18 cellular contexts compared by ENCODE assay signal in the genomic region with DNA sequence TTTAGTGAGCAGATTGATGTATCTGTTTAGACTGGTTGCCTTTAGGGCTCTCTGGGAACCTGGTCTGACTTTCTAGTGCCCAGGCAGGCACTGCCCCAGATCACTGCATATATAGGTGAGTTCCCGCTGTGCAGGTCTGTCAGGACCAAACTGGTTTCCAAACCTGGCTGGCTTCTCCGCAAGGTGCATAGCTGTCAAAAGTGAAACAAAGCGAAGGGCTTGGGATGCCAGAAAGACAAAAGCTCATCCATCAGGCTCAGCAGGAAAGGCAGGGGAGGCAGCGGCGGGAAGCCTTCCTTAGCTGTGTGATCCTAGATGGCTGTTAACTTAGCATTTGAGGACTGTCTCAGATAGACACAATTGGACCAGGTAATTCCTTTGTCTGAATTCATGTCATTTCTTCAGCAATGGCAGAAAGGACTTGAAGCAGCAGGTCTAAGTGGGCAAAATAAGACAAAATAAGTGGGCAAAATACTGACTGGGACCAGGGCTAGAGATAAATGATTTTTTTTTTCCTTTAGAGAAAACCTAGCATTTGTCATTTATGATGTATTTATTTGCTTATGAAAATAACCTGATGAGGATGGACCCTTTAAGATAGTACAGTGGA.
DNase-seq lines count a peak whose midpoint lies in the region; ATAC-seq and TF ChIP-seq lines count a peak whose summit lies in the region.
"Had no signal": no experiment of that assay in that cellular context is flagged by ENCODE, and none has a peak within 500 bp of the region (broad histone marks: within the 10 kb centered on the region; RNA-seq: fewer than 3 reads in every experiment).

No MANE protein-coding gene starts in this region.

- H3K4me1 ChIP-seq in uterus: no peaks in the 10 kb centered on the region
- H3K4me1 ChIP-seq: upper lobe of right lung had no signal

- DNase-seq in COLO668 (lab: John Stamatoyannopoulos, UW; ENCODE audit: unreplicated experiment): peak; percentile 36
- peak; percentile 47 for DNase-seq in NCI-H1105 treated with DMSO at 0.1 percent for 48 hours (lab: John Stamatoyannopoulos, UW)
- DNase-seq in NCI-H526 (lab: John Stamatoyannopoulos, UW): peak; percentile 26 to 57
- DNase-seq in iPS DF 19.7 (ENCODE audit: low read depth, low spot score): peak; percentile 89
- no peak for DNase-seq in kidney tubule cell (ENCODE audit: low spot score)
- no peak for DNase-seq in uterus
- no peak for DNase-seq in stimulated activated CD4-positive, alpha-beta T cell treated with anti-CD3 and anti-CD28 coated beads, Interleukin-4, amount 100 ng/mL, for 1 hour
- DNase-seq: activated CD4-positive, alpha-beta T cell treated with anti-CD3 and anti-CD28 coated beads for 1 hour; activated naive CD4-positive, alpha-beta T cell treated with anti-CD3 and anti-CD28 coated beads for 36 hours; dermis blood vessel endothelial cell; EL; esophagus squamous epithelium; NK-92 treated with Interleukin-12 subunit alpha and Interleukin-12 subunit beta, amount 100 ng/mL, for 24 hours; stimulated activated naive B cell treated with anti-CD40 and anti-IgM and Interleukin-4, amounts not matched to agents 10 μg/mL and 1 μg/mL and 100 μg/mL, for 72 hours; T-helper 2 cell; upper lobe of right lung had no signal

- intact Hi-C loops in uterus (cut with DNase I; ENCODE audit: low total_unique reads): no loop called here

- ATAC-seq in HG03196 (IDR thresholded peaks at IDR 0.05; ENCODE audit: unreplicated experiment): no peak
- ATAC-seq: K562; stimulated activated naive B cell treated with anti-CD40 and anti-IgM and Interleukin-4, amounts not matched to agents 10 μg/mL and 1 μg/mL and 100 μg/mL, for 72 hours; upper lobe of right lung had no signal

- no peaks in the 10 kb centered on the region for H3K36me3 ChIP-seq in uterus
- H3K36me3 ChIP-seq: esophagus squamous epithelium, upper lobe of right lung had no signal

- H3K4me3 ChIP-seq in uterus: no peak overlapping the region
- H3K4me3 ChIP-seq: esophagus squamous epithelium, K562, upper lobe of right lung had no signal

- no peaks in the 10 kb centered on the region for H3K27me3 ChIP-seq in uterus
- H3K27me3 ChIP-seq: esophagus squamous epithelium, upper lobe of right lung had no signal

- no peak for TF ChIP-seq CTCF in uterus (IDR thresholded peaks at IDR 0.05)

- no peak for TF ChIP-seq POLR2A in uterus (IDR thresholded peaks at IDR 0.05)

- H3K27ac ChIP-seq in uterus: no peak overlapping the region
- H3K27ac ChIP-seq: upper lobe of right lung had no signal

- H3K9me3 ChIP-seq in uterus: no peaks in the 10 kb centered on the region
- H3K9me3 ChIP-seq: esophagus squamous epithelium, upper lobe of right lung had no signal

Comparison
In these comparisons a context has a peak if more than half of its experiments do, and no peak if none do; other contexts are left out.
1. DNase-seq: peak in COLO668 (single experiment), NCI-H1105 treated with DMSO at 0.1 percent for 48 hours (single experiment), NCI-H526 (2 of 2) and iPS DF 19.7 (single experiment); none in kidney tubule cell (single experiment), uterus (0 of 2) and stimulated activated CD4-positive, alpha-beta T cell treated with anti-CD3 and anti-CD28 coated beads, Interleukin-4, amount 100 ng/mL, for 1 hour (single experiment).